ENCODE assay signal across 10 cellular contexts in the genomic region with DNA sequence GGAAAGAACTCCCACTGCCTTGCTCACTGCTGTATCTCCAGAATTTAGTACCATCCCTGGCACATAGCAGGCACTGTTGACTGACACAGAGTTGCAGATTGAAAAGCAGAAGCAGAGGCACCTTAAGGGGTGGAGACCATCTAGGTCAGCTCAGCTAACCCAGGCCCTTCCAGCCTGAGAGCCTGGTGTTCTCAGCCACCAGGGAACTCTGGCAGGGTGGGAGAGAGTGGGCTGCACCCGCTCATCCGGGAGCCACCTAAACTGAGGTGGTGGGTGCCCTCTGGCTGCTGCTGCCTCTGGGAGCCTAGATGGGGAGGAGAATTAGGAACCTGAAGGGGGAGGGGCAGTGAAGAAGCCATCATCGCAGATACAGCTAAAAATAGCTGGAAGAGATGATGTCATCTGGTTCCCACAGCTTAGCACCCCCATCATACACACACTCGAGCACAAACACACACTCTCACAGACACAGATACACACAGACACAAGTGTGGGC. TPM values are rescaled to one million over a fixed set of nuclear protein-coding genes. Genes with fewer than 3 reads are reported as not detected.
A peak's percentile ranks its signal among the peaks of the same experiment; 100 is the strongest.
DNase-seq lines count a peak whose midpoint lies in the region; ATAC-seq and TF ChIP-seq lines count a peak whose summit lies in the region.
"Had no signal": no experiment of that assay in that cellular context is flagged by ENCODE, and none has a peak within 500 bp of the region (broad histone marks: within the 10 kb centered on the region; RNA-seq: fewer than 3 reads in every experiment).

No MANE protein-coding gene starts in this region.

- WGBS in SK-N-SH (ENCODE audit: low lambda C conversion rate): 17% methylated on average over 2 of the region's 4 CpGs
- WGBS in upper lobe of left lung, 2 donors: 42 to 47% methylated on average over 4 of the region's 4 CpGs

- no peaks in the 10 kb centered on the region for H3K9me3 Mint-ChIP-seq in activated naive CD8-positive, alpha-beta T cell treated with anti-CD3 and anti-CD28 coated beads for 36 hours
- H3K9me3 Mint-ChIP-seq: CD8-positive, alpha-beta memory T cell had no signal

- no peak overlapping the region for H3K9ac ChIP-seq in SK-N-SH

- no peaks in the 10 kb centered on the region for H3K27me3 Mint-ChIP-seq in activated naive CD8-positive, alpha-beta T cell treated with anti-CD3 and anti-CD28 coated beads for 36 hours

- TF ChIP-seq POLR2A in upper lobe of left lung (IDR thresholded peaks at IDR 0.05): no peak

- H3K9me2 ChIP-seq in SK-N-SH: no peaks in the 10 kb centered on the region

- H3K27ac Mint-ChIP-seq in activated naive CD8-positive, alpha-beta T cell treated with anti-CD3 and anti-CD28 coated beads for 36 hours: no peak overlapping the region
- H3K27ac Mint-ChIP-seq: CD8-positive, alpha-beta memory T cell had no signal

- no peak overlapping the region for H3K4me3 Mint-ChIP-seq in activated naive CD8-positive, alpha-beta T cell treated with anti-CD3 and anti-CD28 coated beads for 36 hours
- H3K4me3 Mint-ChIP-seq: CD8-positive, alpha-beta memory T cell had no signal

- H2AFZ ChIP-seq in SK-N-SH (ENCODE audit: low read depth): peak overlapping the region; percentile 53; the same call in 1 of the 2 replicates

- TF ChIP-seq CTCF in SK-N-SH (IDR thresholded peaks at IDR 0.05): no peak
- TF ChIP-seq CTCF in upper lobe of left lung (IDR thresholded peaks at IDR 0.05): no peak

- no peaks in the 10 kb centered on the region for H4K20me1 ChIP-seq in SK-N-SH (ENCODE audit: insufficient read depth)

- H3K4me3 ChIP-seq in SK-N-SH (ENCODE audit: low read depth in 2 of 2, low read length in 1 of 2) (no peak overlapping the region), upper lobe of left lung (no peak overlapping the region)
- H3K4me3 ChIP-seq: mucosa of descending colon had no signal

- H3K4me2 ChIP-seq in SK-N-SH: no peak overlapping the region

- peaks cover 5% of the 10 kb centered on the region for H3F3A ChIP-seq in SK-N-SH (replicated peaks; ENCODE audit: insufficient read depth)

- DNase-seq in activated effector memory CD4-positive, alpha-beta T cell treated with anti-CD3 and anti-CD28 coated beads, Interleukin-2, amount 50 U/mL, for 16 hours: peak; percentile 19
- no peak for DNase-seq in activated effector memory CD4-positive, alpha-beta T cell treated with Interleukin-2 at 50 U/mL for 16 hours
- DNase-seq in SK-N-SH: peak; percentile 42
- peak; percentile 73 for DNase-seq in hepatic stellate cell (ENCODE audit: low spot score)
- no peak for DNase-seq in upper lobe of left lung
- no peak for DNase-seq in germinal center (ENCODE audit: low spot score)
- DNase-seq in NAMALWA (ENCODE audit: low spot score): no peak
- DNase-seq in activated naive CD8-positive, alpha-beta T cell treated with anti-CD3 and anti-CD28 coated beads for 36 hours: no peak
- DNase-seq: CD8-positive, alpha-beta memory T cell; mucosa of descending colon had no signal

- no peaks in the 10 kb centered on the region for H3K4me1 Mint-ChIP-seq in activated naive CD8-positive, alpha-beta T cell treated with anti-CD3 and anti-CD28 coated beads for 36 hours
- H3K4me1 Mint-ChIP-seq: CD8-positive, alpha-beta memory T cell had no signal

- POLR2A ChIA-PET in SK-N-SH (lab: Yijun Ruan, JAX): interaction anchor here (2.1 kb wide), 1 partner anchor 41 kb away, joined by 8 read pairs; the partner anchor contains the start of gene PIK3R3

- TF ChIP-seq EP300 in SK-N-SH (IDR thresholded peaks at IDR 0.05; ENCODE audit: borderline replicate concordance in 1 of 2, low read depth in 1 of 2, low read length in 1 of 2) (no peak), upper lobe of left lung (IDR thresholded peaks at IDR 0.05) (no peak)

- H3K79me2 ChIP-seq in SK-N-SH (ENCODE audit: insufficient read depth): no peaks in the 10 kb centered on the region

- no peaks in the 10 kb centered on the region for H3K36me3 ChIP-seq in SK-N-SH (replicated peaks in 1 of 2; ENCODE audit: control insufficient read depth in 1 of 2, insufficient read depth in 2 of 2, low read length in 1 of 2)
- no peaks in the 10 kb centered on the region for H3K36me3 ChIP-seq in upper lobe of left lung

- no peak for TF ChIP-seq RAD21 in SK-N-SH (IDR thresholded peaks at IDR 0.05; ENCODE audit: low read length)

- CTCF ChIA-PET in SK-N-SH (lab: Yijun Ruan, JAX): interaction anchor here (1.0 kb wide), 1 partner anchor 136 kb away, joined by 4 read pairs; no protein-coding TSS in a partner anchor

- H3K4me1 ChIP-seq in SK-N-SH (ENCODE audit: control insufficient read depth in 1 of 2, insufficient read depth in 2 of 2, low read depth in 1 of 2, low read length in 1 of 2) (peaks cover 7 to 9% of the 10 kb centered on the region in 2 experiments; a peak in 2 of 4 replicates), upper lobe of left lung (peaks cover 57 to 70% (median 68%) of the 10 kb centered on the region in 4 donors)

- no peak for ATAC-seq in upper lobe of left lung (ENCODE audit: low FRiP score in 2 of 2)
- ATAC-seq: mucosa of descending colon had no signal

- H3K27me3 ChIP-seq in SK-N-SH (ENCODE audit: insufficient read depth) (no peaks in the 10 kb centered on the region), upper lobe of left lung (no peaks in the 10 kb centered on the region)

- H3K36me3 Mint-ChIP-seq in activated naive CD8-positive, alpha-beta T cell treated with anti-CD3 and anti-CD28 coated beads for 36 hours: no peaks in the 10 kb centered on the region
- H3K36me3 Mint-ChIP-seq: CD8-positive, alpha-beta memory T cell had no signal

- H3K9me3 ChIP-seq in SK-N-SH (no peaks in the 10 kb centered on the region), upper lobe of left lung (no peaks in the 10 kb centered on the region)
- H3K9me3 ChIP-seq: mucosa of descending colon had no signal

- H3K27ac ChIP-seq in SK-N-SH (ENCODE audit: low read depth in 2 of 2, low read length in 1 of 2) (no peak overlapping the region), upper lobe of left lung (peak overlapping the region; percentile 46 to 92 (median 88))

TF ChIP-seq in SK-N-SH, 30 proteins besides CTCF, POLR2A, EP300 and RAD21 (continues in another document):
- TF ChIP-seq MAX (IDR thresholded peaks at IDR 0.05; ENCODE audit: low read depth) (no peak), TAF1 (IDR thresholded peaks at IDR 0.05; ENCODE audit: borderline replicate concordance, low read depth, low read length) (no peak), USF1 (IDR thresholded peaks at IDR 0.05; ENCODE audit: borderline replicate concordance, low read depth) (no peak), FOXJ3 (CRISPR knock-in tag; IDR thresholded peaks at IDR 0.05) (no peak)
- TF ChIP-seq, protein P1, sequence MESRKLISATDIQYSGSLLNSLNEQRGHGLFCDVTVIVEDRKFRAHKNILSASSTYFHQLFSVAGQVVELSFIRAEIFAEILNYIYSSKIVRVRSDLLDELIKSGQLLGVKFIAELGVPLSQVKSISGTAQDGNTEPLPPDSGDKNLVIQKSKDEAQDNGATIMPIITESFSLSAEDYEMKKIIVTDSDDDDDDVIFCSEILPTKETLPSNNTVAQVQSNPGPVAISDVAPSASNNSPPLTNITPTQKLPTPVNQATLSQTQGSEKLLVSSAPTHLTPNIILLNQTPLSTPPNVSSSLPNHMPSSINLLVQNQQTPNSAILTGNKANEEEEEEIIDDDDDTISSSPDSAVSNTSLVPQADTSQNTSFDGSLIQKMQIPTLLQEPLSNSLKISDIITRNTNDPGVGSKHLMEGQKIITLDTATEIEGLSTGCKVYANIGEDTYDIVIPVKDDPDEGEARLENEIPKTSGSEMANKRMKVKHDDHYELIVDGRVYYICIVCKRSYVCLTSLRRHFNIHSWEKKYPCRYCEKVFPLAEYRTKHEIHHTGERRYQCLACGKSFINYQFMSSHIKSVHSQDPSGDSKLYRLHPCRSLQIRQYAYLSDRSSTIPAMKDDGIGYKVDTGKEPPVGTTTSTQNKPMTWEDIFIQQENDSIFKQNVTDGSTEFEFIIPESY (IDR thresholded peaks at IDR 0.05; ENCODE audit: borderline replicate concordance, low read depth): no peak

RNA-seq across cellular contexts. Expression of gene TSPAN1, which starts 1.5 kb away (rescaled TPM):
- 12.2 and 13.9 TPM in 2 replicates for polyA plus RNA-seq in SK-N-SH (2012; rRNA removed)
- polyA plus RNA-seq in SK-N-SH (2012; cell fraction: cytosol; rRNA removed): 9.8 and 13.5 TPM in 2 replicates
- 10.2 and 14.0 TPM in 2 replicates for polyA plus RNA-seq in SK-N-SH (2012; cell fraction: nucleus; rRNA removed)
- total RNA-seq in upper lobe of left lung: 100 to 1,000 TPM in 1 of 6 donors, 10 to 100 TPM in 5; 12.2 to 109 (median 31.2) TPM
- under 1 TPM in 1 of 2 experiments, not detected in 1; 0.28 TPM for total RNA-seq in activated naive CD8-positive, alpha-beta T cell treated with anti-CD3 and anti-CD28 coated beads for 36 hours
- total RNA-seq: CD8-positive, alpha-beta memory T cell had no signal
- polyA plus RNA-seq: CD8-positive, alpha-beta memory T cell had no signal

RNA-seq across cellular contexts. Expression of gene P3R3URF, which starts 2.9 kb away (rescaled TPM):
- polyA plus RNA-seq in SK-N-SH (2012; rRNA removed): not detected in 2 replicates
- polyA plus RNA-seq in SK-N-SH (2012; cell fraction: cytosol; rRNA removed): not detected in 2 replicates
- polyA plus RNA-seq in SK-N-SH (2012; cell fraction: nucleus; rRNA removed): not detected in 2 replicates
- total RNA-seq in upper lobe of left lung: not detected
- not detected for total RNA-seq in activated naive CD8-positive, alpha-beta T cell treated with anti-CD3 and anti-CD28 coated beads for 36 hours
- total RNA-seq: CD8-positive, alpha-beta memory T cell; mucosa of descending colon had no signal
- polyA plus RNA-seq: CD8-positive, alpha-beta memory T cell had no signal

RNA-seq across cellular contexts. Expression of gene POMGNT1, which starts 24.8 kb away (rescaled TPM):
- polyA plus RNA-seq in SK-N-SH (2012; rRNA removed): 165 and 198 TPM in 2 replicates
- polyA plus RNA-seq in SK-N-SH (2012; cell fraction: cytosol; rRNA removed): 92.0 and 140 TPM in 2 replicates
- 333 and 360 TPM in 2 replicates for polyA plus RNA-seq in SK-N-SH (2012; cell fraction: nucleus; rRNA removed)
- total RNA-seq in upper lobe of left lung: 10 to 100 TPM; 37.7 to 66.7 (median 47.5) TPM
- total RNA-seq in activated naive CD8-positive, alpha-beta T cell treated with anti-CD3 and anti-CD28 coated beads for 36 hours: 10 to 100 TPM; 34.3 to 38.8 TPM

RNA-seq across cellular contexts. Expression of gene LURAP1, which starts 29.7 kb away (rescaled TPM):
- polyA plus RNA-seq in SK-N-SH (2012; rRNA removed): 4.6 and 5.1 TPM in 2 replicates
- 2.4 and 2.9 TPM in 2 replicates for polyA plus RNA-seq in SK-N-SH (2012; cell fraction: cytosol; rRNA removed)
- 7.8 and 9.1 TPM in 2 replicates for polyA plus RNA-seq in SK-N-SH (2012; cell fraction: nucleus; rRNA removed)
- total RNA-seq in upper lobe of left lung: 1 to 10 TPM in 5 of 6 donors, under 1 TPM in 1; 0.61 to 5.2 (median 2.8) TPM
- not detected for total RNA-seq in activated naive CD8-positive, alpha-beta T cell treated with anti-CD3 and anti-CD28 coated beads for 36 hours
- total RNA-seq: CD8-positive, alpha-beta memory T cell had no signal

RNA-seq across cellular contexts. Expression of gene PIK3R3, which starts 41.0 kb away (rescaled TPM):
- 4.0 and 6.2 TPM in 2 replicates for polyA plus RNA-seq in SK-N-SH (2012; rRNA removed)
- polyA plus RNA-seq in SK-N-SH (2012; cell fraction: cytosol; rRNA removed): 6.1 and 6.2 TPM in 2 replicates
- polyA plus RNA-seq in SK-N-SH (2012; cell fraction: nucleus; rRNA removed): 5.0 and 8.1 TPM in 2 replicates
- total RNA-seq in upper lobe of left lung: 10 to 100 TPM; 11.2 to 43.7 (median 33.0) TPM
- 1 to 10 TPM; 1.1 to 1.8 TPM for total RNA-seq in activated naive CD8-positive, alpha-beta T cell treated with anti-CD3 and anti-CD28 coated beads for 36 hours

Comparison
In these comparisons a context has a peak if more than half of its experiments do, and no peak if none do; other contexts are left out.
1. DNase-seq: peak in activated effector memory CD4-positive, alpha-beta T cell treated with anti-CD3 and anti-CD28 coated beads, Interleukin-2, amount 50 U/mL, for 16 hours (single experiment), SK-N-SH (single experiment) and hepatic stellate cell (single experiment); none in activated effector memory CD4-positive, alpha-beta T cell treated with Interleukin-2 at 50 U/mL for 16 hours (single experiment), upper lobe of left lung (0 of 2), germinal center (single experiment), NAMALWA (single experiment) and activated naive CD8-positive, alpha-beta T cell treated with anti-CD3 and anti-CD28 coated beads for 36 hours (single experiment).
2. H3K27ac ChIP-seq: peak in upper lobe of left lung (4 of 4); none in SK-N-SH (0 of 2).
3. RNA of gene TSPAN1, which starts 1.5 kb away (total RNA-seq): 12.2 to 109 TPM in upper lobe of left lung; 0.28 TPM in activated naive CD8-positive, alpha-beta T cell treated with anti-CD3 and anti-CD28 coated beads for 36 hours; every median in the first group is over 10 times any median in the second.